13 cellular contexts compared by ENCODE assay signal in genomic region chr3:3172627-3173026, GRCh38. TPM values are rescaled to one million over a fixed set of nuclear protein-coding genes. Genes with fewer than 3 reads are reported as not detected.
A peak's percentile ranks its signal among the peaks of the same experiment; 100 is the strongest.
DNase-seq lines count a peak whose midpoint lies in the region; ATAC-seq and TF ChIP-seq lines count a peak whose summit lies in the region.
"Had no signal": no experiment of that assay in that cellular context is flagged by ENCODE, and none has a peak within 500 bp of the region (broad histone marks: within the 10 kb centered on the region; RNA-seq: fewer than 3 reads in every experiment).

No MANE protein-coding gene starts in this region.

- intact Hi-C loops in naive thymus-derived CD4-positive, alpha-beta T cell (cut with micrococcal nuclease) = loop anchor here (1.0 to 10.0 kb wide), 4 partner anchors 45 to 908 kb away; no protein-coding TSS in a partner anchor
- intact Hi-C loops in testis (cut with DNase I; ENCODE audit: low total_unique reads) = no loop called here

- H3K27me3 Mint-ChIP-seq in central memory CD8-positive, alpha-beta T cell = no peaks in the 10 kb centered on the region
- H3K27me3 Mint-ChIP-seq in naive thymus-derived CD4-positive, alpha-beta T cell = no peaks in the 10 kb centered on the region

- POLR2A ChIA-PET in naive thymus-derived CD4-positive, alpha-beta T cell (lab: Charles Lee) = interaction anchor here (0.5 to 2.0 kb wide), 7 partner anchors 12 to 294 kb away, joined by 3 to 10 read pairs (median 3); partner anchors contain the start of gene TRNT1
- POLR2A ChIA-PET in RWPE1 (lab: Yijun Ruan, JAX; ENCODE audit: low non-redundant PET) = no interaction called here

- H3K36me3 Mint-ChIP-seq in central memory CD8-positive, alpha-beta T cell (ENCODE audit: insufficient read depth) = peaks cover 49% of the 10 kb centered on the region
- H3K36me3 Mint-ChIP-seq in naive thymus-derived CD4-positive, alpha-beta T cell = peaks cover 0 to 49% (median 29%) of the 10 kb centered on the region in 5 donors

- WGBS in testis, 2 donors = 46 to 56% methylated on average over 1 of the region's 1 CpG

- no peak for DNase-seq in central memory CD8-positive, alpha-beta T cell (ENCODE audit: low spot score in 2 of 2)
- peak in 3 of 9 donors; percentile 28 to 35 (median 30) for DNase-seq in naive thymus-derived CD4-positive, alpha-beta T cell
- DNase-seq in RWPE1 (ENCODE audit: low spot score) = no peak
- no peak for DNase-seq in NCI-H1092 (lab: John Stamatoyannopoulos, UW)
- DNase-seq in testis = no peak
- DNase-seq: NCI-H1417; nephron progenitor cell; stimulated activated CD4-positive, alpha-beta T cell treated with anti-CD3 and anti-CD28 coated beads, Interleukin-15, amount 100 ng/mL, for 24 hours; stimulated activated naive CD4-positive, alpha-beta T cell treated with Interleukin-2 at 50 U/mL for 16 hours had no signal

- TF ChIP-seq CTCF in RWPE1 (conservative IDR thresholded peaks at IDR 0.05; ENCODE audit: low read depth) (no peak), testis (IDR thresholded peaks at IDR 0.05) (no peak)

- no peak for TF ChIP-seq POLR2A in testis (IDR thresholded peaks at IDR 0.05)

- no peaks in the 10 kb centered on the region for H3K9me3 Mint-ChIP-seq in central memory CD8-positive, alpha-beta T cell
- H3K9me3 Mint-ChIP-seq in naive thymus-derived CD4-positive, alpha-beta T cell = peaks cover 0 to 2% (median 0%) of the 10 kb centered on the region in 11 donors
- H3K9me3 Mint-ChIP-seq: nephron progenitor cell had no signal

- H3K4me1 ChIP-seq in BLaER1 treated with 17β-estradiol and CSF1 and Interleukin-3, amounts not matched to agents 10 nM and 100 nM = peaks cover 51 to 62% (median 57%) of the 10 kb centered on the region in 10 experiments
- peaks cover 35 to 53% of the 10 kb centered on the region in 2 donors for H3K4me1 ChIP-seq in naive thymus-derived CD4-positive, alpha-beta T cell (ENCODE audit: control insufficient read depth in 2 of 2, insufficient read depth in 2 of 2, low read length in 2 of 2)
- H3K4me1 ChIP-seq in testis = peaks cover 4% of the 10 kb centered on the region

- peaks cover 0 to 22% (median 0%) of the 10 kb centered on the region in 11 experiments; a peak in 4 of 22 replicates for H4K20me1 ChIP-seq in BLaER1 treated with 17β-estradiol and CSF1 and Interleukin-3, amounts not matched to agents 10 nM and 100 nM

- H3K27me3 ChIP-seq in BLaER1 treated with 17β-estradiol and CSF1 and Interleukin-3, amounts not matched to agents 10 nM and 100 nM = no peaks in the 10 kb centered on the region
- H3K27me3 ChIP-seq in naive thymus-derived CD4-positive, alpha-beta T cell (ENCODE audit: control insufficient read depth in 2 of 2, insufficient read depth in 2 of 2, low read length in 2 of 2) = no peaks in the 10 kb centered on the region
- H3K27me3 ChIP-seq in testis = no peaks in the 10 kb centered on the region
- H3K27me3 ChIP-seq: hepatocyte had no signal

- peak overlapping the region; percentile 44 to 67 (median 55) for H3K4me3 ChIP-seq in BLaER1 treated with 17β-estradiol and CSF1 and Interleukin-3, amounts not matched to agents 10 nM and 100 nM
- H3K4me3 ChIP-seq in naive thymus-derived CD4-positive, alpha-beta T cell (ENCODE audit: low read length) = peak overlapping the region; percentile 11
- no peak overlapping the region for H3K4me3 ChIP-seq in testis
- H3K4me3 ChIP-seq: hepatocyte had no signal

- H3K4me1 Mint-ChIP-seq in central memory CD8-positive, alpha-beta T cell = peaks cover 48% of the 10 kb centered on the region
- peaks cover 47 to 97% (median 75%) of the 10 kb centered on the region in 7 donors for H3K4me1 Mint-ChIP-seq in naive thymus-derived CD4-positive, alpha-beta T cell

- H3K4me2 ChIP-seq in BLaER1 treated with 17β-estradiol and CSF1 and Interleukin-3, amounts not matched to agents 10 nM and 100 nM = peak overlapping the region; percentile 80 to 94 (median 87)
- H3K4me2 ChIP-seq: hepatocyte had no signal

- CTCF ChIA-PET in naive thymus-derived CD4-positive, alpha-beta T cell (lab: Charles Lee) = interaction anchor here (0.8 to 2.0 kb wide), 8 partner anchors 9 to 1118 kb away, joined by 3 to 9 read pairs (median 6); no protein-coding TSS in a partner anchor
- CTCF ChIA-PET in RWPE1 (lab: Yijun Ruan, JAX) = no interaction called here

- H3K27ac Mint-ChIP-seq in central memory CD8-positive, alpha-beta T cell (ENCODE audit: low read depth) = peak overlapping the region; percentile 81
- peak overlapping the region; percentile 86 to 98 (median 94) for H3K27ac Mint-ChIP-seq in naive thymus-derived CD4-positive, alpha-beta T cell
- H3K27ac Mint-ChIP-seq: nephron progenitor cell had no signal

- peak overlapping the region; percentile 72 to 81 (median 79) for H3K9ac ChIP-seq in BLaER1 treated with 17β-estradiol and CSF1 and Interleukin-3, amounts not matched to agents 10 nM and 100 nM

- peaks cover 46 to 82% (median 62%) of the 10 kb centered on the region in 11 experiments for H3K36me3 ChIP-seq in BLaER1 treated with 17β-estradiol and CSF1 and Interleukin-3, amounts not matched to agents 10 nM and 100 nM
- peaks cover 15 to 18% (median 15%) of the 10 kb centered on the region in 3 experiments for H3K36me3 ChIP-seq in naive thymus-derived CD4-positive, alpha-beta T cell (ENCODE audit: control insufficient read depth in 2 of 3, insufficient read depth in 3 of 3, low read length in 3 of 3)
- no peaks in the 10 kb centered on the region for H3K36me3 ChIP-seq in testis (ENCODE audit: low read depth, missing control alignments)

- H3K27ac ChIP-seq in BLaER1 treated with 17β-estradiol and CSF1 and Interleukin-3, amounts not matched to agents 10 nM and 100 nM = peak overlapping the region; percentile 78 to 92 (median 90)
- H3K27ac ChIP-seq in naive thymus-derived CD4-positive, alpha-beta T cell (ENCODE audit: low read depth, low read length) = peak overlapping the region; percentile 87
- H3K27ac ChIP-seq in RWPE1 (no peak overlapping the region), testis (peak overlapping the region in 1 of 2 donors; percentile 27)
- H3K27ac ChIP-seq: hepatocyte had no signal

- H3K9me3 ChIP-seq in BLaER1 treated with 17β-estradiol and CSF1 and Interleukin-3, amounts not matched to agents 10 nM and 100 nM (replicated peaks in 1 of 11) = no peaks in the 10 kb centered on the region
- no peaks in the 10 kb centered on the region for H3K9me3 ChIP-seq in naive thymus-derived CD4-positive, alpha-beta T cell (ENCODE audit: control insufficient read depth in 2 of 3, low read length in 3 of 3)
- H3K9me3 ChIP-seq in testis = no peaks in the 10 kb centered on the region

- ATAC-seq in HG03354 (IDR thresholded peaks at IDR 0.05; ENCODE audit: poor library complexity, severe bottlenecking, unreplicated experiment) = peak; percentile 42
- ATAC-seq in central memory CD8-positive, alpha-beta T cell (replicated peaks; ENCODE audit: extremely low read depth, poor library complexity, severe bottlenecking) = peak; percentile 49
- ATAC-seq in naive thymus-derived CD4-positive, alpha-beta T cell = peak; percentile 45
- ATAC-seq in HG03159 (IDR thresholded peaks at IDR 0.05; ENCODE audit: unreplicated experiment) = no peak

- peak overlapping the region; percentile 67 for H3K4me3 Mint-ChIP-seq in central memory CD8-positive, alpha-beta T cell
- peak overlapping the region; percentile 76 to 91 (median 84) for H3K4me3 Mint-ChIP-seq in naive thymus-derived CD4-positive, alpha-beta T cell
- H3K4me3 Mint-ChIP-seq: nephron progenitor cell had no signal

RNA-seq across cellular contexts. Expression of gene CRBN, which starts 6.9 kb away (rescaled TPM):
- 100 to 1,000 TPM in 4 of 5 experiments, 10 to 100 TPM in 1; 69.1 to 169 (median 134) TPM for total RNA-seq in naive thymus-derived CD4-positive, alpha-beta T cell
- 100 to 1,000 TPM; 171 to 198 TPM for polyA plus RNA-seq in naive thymus-derived CD4-positive, alpha-beta T cell
- total RNA-seq in testis = 100 to 1,000 TPM; 147 to 180 TPM
- polyA plus RNA-seq in testis (ENCODE audit: insufficient read depth, low read depth, low replicate concordance) = 85.4 TPM

RNA-seq across cellular contexts. Expression of gene TRNT1, which starts 45.9 kb away (rescaled TPM):
- total RNA-seq in naive thymus-derived CD4-positive, alpha-beta T cell = 10 to 100 TPM; 36.4 to 44.5 (median 38.8) TPM
- polyA plus RNA-seq in naive thymus-derived CD4-positive, alpha-beta T cell = 10 to 100 TPM; 22.7 to 26.9 TPM
- 10 to 100 TPM; 26.4 to 32.4 TPM for total RNA-seq in testis
- polyA plus RNA-seq in testis (ENCODE audit: insufficient read depth, low read depth, low replicate concordance) = 16.8 TPM

Comparison
In these comparisons a context has a peak if more than half of its experiments do, and no peak if none do; other contexts are left out.
1. H3K4me3 ChIP-seq: peak in BLaER1 treated with 17β-estradiol and CSF1 and Interleukin-3, amounts not matched to agents 10 nM and 100 nM (10 of 10) and naive thymus-derived CD4-positive, alpha-beta T cell (single experiment); none in testis (0 of 2).